16 cellular contexts compared by ENCODE assay signal in the genomic region with DNA sequence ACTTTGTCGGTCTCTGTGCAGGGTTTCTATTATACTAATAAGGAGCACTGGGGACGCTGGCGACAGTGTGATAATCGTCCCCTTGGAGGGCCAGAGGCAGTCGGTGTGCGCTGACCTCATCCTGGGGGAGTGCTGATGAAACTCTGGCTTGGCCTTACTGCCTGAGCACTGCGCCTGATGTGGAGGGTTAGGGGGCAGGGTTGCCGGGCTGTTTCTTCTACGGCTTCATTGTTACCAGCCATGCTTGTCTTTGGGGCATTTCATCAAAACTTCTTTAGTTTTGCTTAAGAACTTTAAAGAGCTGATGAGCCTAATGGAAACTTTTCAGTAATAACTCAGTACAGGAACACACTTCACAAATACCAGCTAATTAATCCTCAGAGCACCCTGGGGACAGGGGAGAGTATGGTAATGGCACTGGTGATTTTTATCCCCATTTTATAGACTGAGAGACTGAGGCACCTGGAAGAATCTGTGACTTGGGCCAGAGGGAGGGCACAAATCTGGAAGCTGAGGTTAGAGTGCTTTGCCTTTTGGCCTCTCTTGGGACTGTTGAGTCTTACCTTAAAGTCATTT.
A peak's percentile ranks its signal among the peaks of the same experiment; 100 is the strongest.
DNase-seq lines count a peak whose midpoint lies in the region; ATAC-seq, FAIRE-seq and TF ChIP-seq lines count a peak whose summit lies in the region.
"Had no signal": no experiment of that assay in that cellular context is flagged by ENCODE, and none has a peak within 500 bp of the region (broad histone marks: within the 10 kb centered on the region; RNA-seq: fewer than 3 reads in every experiment).

No MANE protein-coding gene starts in this region.

- POLR2A ChIA-PET in A549 (lab: Yijun Ruan, JAX) (no interaction called here), K562 (lab: Yijun Ruan, JAX) (interaction anchor here (0.6 to 1.3 kb wide), 7 partner anchors 13 to 567 kb away, joined by 3 to 4 read pairs (median 3); no protein-coding TSS in a partner anchor)

- H3K4me3 ChIP-seq in A549 (no peak overlapping the region), K562 (no peak overlapping the region), mesodermal cell (ENCODE audit: extremely low read depth, insufficient read depth, low read length, poor library complexity, severe bottlenecking) (no peak overlapping the region), tibial artery (no peak overlapping the region)
- H3K4me3 ChIP-seq: colonic mucosa had no signal

- no peak overlapping the region for H3K27ac Mint-ChIP-seq in T-helper 2 cell treated with Interferon-gamma antibody and Interleukin-4, amounts not matched to agents 5 μg/mL and 100 μg/mL, for 36 hours

- no peaks in the 10 kb centered on the region for H3K36me3 Mint-ChIP-seq in T-helper 2 cell treated with Interferon-gamma antibody and Interleukin-4, amounts not matched to agents 5 μg/mL and 100 μg/mL, for 36 hours (ENCODE audit: low read depth)

- no peak for TF ChIP-seq POLR2A in A549 (IDR thresholded peaks at IDR 0.05; ENCODE audit: low read length)
- no peak for TF ChIP-seq POLR2A in K562 (conservative IDR thresholded peaks at IDR 0.05)

- 87% methylated on average over 9 of the region's 9 CpGs for WGBS in A549 (ENCODE audit: missing lambda C conversion rate)
- 9% methylated on average over 9 of the region's 9 CpGs for WGBS in K562 (ENCODE audit: insufficient coverage, low coverage, missing lambda C conversion rate)
- 64 to 77% methylated on average over 3 to 5 of the region's 9 CpGs for WGBS in mesodermal cell (ENCODE audit: insufficient coverage in 2 of 2), 2 experiments

- TF ChIP-seq RAD21 in A549 (conservative IDR thresholded peaks at IDR 0.05 in 1 of 2, IDR thresholded peaks at IDR 0.05 in 1 of 2) (no peak), K562 (CRISPR knock-in tag; conservative IDR thresholded peaks at IDR 0.05 in 1 of 2, IDR thresholded peaks at IDR 0.05 in 1 of 2) (peak in 1 of 2 experiments; percentile 22; a peak in 1 of 4 replicates)

- FAIRE-seq in A549 (lab: Jason Lieb, UNC) (no peak), K562 (lab: Jason Lieb, UNC) (peak; percentile 44)
- FAIRE-seq: GM12891 had no signal

- H3K9ac ChIP-seq in K562 (ENCODE audit: insufficient read depth in 1 of 2, low read depth in 2 of 2, low read length in 2 of 2), result peak overlapping the region; percentile 60 to 82; a peak in 3 of 4 replicates

- no peak overlapping the region; the same call in 1 of the 2 replicates for H2AFZ ChIP-seq in K562 (ENCODE audit: low read depth, low read length)

- no peaks in the 10 kb centered on the region for H3K4me1 Mint-ChIP-seq in T-helper 2 cell treated with Interferon-gamma antibody and Interleukin-4, amounts not matched to agents 5 μg/mL and 100 μg/mL, for 36 hours (ENCODE audit: low read depth)

- BruUV-seq in K562 (replicated peaks; lab: Mats Ljungman, UMichigan), result no TSS peak

- H4K20me1 ChIP-seq in K562 (replicated peaks; ENCODE audit: control insufficient read depth, insufficient read depth, low read length), result peaks cover 15% of the 10 kb centered on the region; the same call in 1 of the 2 replicates

- in situ Hi-C loops in K562 (cut with MboI), result no loop called here

- peaks cover 16% of the 10 kb centered on the region for H3K79me2 ChIP-seq in K562 (ENCODE audit: control insufficient read depth, insufficient read depth, low read length)

- H3K36me3 ChIP-seq in K562 (ENCODE audit: control insufficient read depth, insufficient read depth, low read length), result no peaks in the 10 kb centered on the region
- H3K36me3 ChIP-seq in mesodermal cell (ENCODE audit: control insufficient read depth, insufficient read depth, low read length), result peaks cover 6% of the 10 kb centered on the region
- H3K36me3 ChIP-seq in tibial artery, result no peaks in the 10 kb centered on the region
- H3K36me3 ChIP-seq: colonic mucosa had no signal

- TF ChIP-seq CTCF in A549 (IDR thresholded peaks at IDR 0.05) (no peak), K562 (IDR thresholded peaks at IDR 0.05 in 2 of 3, conservative IDR thresholded peaks at IDR 0.05 in 1 of 3; ENCODE audit: insufficient read depth in 2 of 3, low read depth in 1 of 3, low read length in 3 of 3) (no peak), tibial artery (IDR thresholded peaks at IDR 0.05) (no peak)

- H3K9me3 ChIP-seq in A549 (no peaks in the 10 kb centered on the region), K562 (replicated peaks; ENCODE audit: control insufficient read depth, insufficient read depth, low read depth, low read length) (no peaks in the 10 kb centered on the region), mesodermal cell (ENCODE audit: control insufficient read depth, low read length) (no peaks in the 10 kb centered on the region), tibial artery (no peaks in the 10 kb centered on the region)
- H3K9me3 ChIP-seq: colonic mucosa had no signal

- H3K27ac ChIP-seq in A549 (no peak overlapping the region), K562 (ENCODE audit: extremely low read depth, low read depth, low read length) (peak overlapping the region; percentile 54), mesodermal cell (ENCODE audit: low read depth, low read length, severe bottlenecking) (peak overlapping the region; percentile 79), tibial artery (no peak overlapping the region)
- H3K27ac ChIP-seq: colonic mucosa had no signal

- ATAC-seq in A549 (peak in 1 of 2 experiments; percentile 19; a peak in 2 of 6 replicates), GM21529 (IDR thresholded peaks at IDR 0.05; ENCODE audit: unreplicated experiment) (peak; percentile 49), K562 (peak; percentile 99), GM21390 (IDR thresholded peaks at IDR 0.05; ENCODE audit: unreplicated experiment) (no peak)

- H3K4me3 Mint-ChIP-seq in T-helper 2 cell treated with Interferon-gamma antibody and Interleukin-4, amounts not matched to agents 5 μg/mL and 100 μg/mL, for 36 hours, result no peak overlapping the region

- no peaks in the 10 kb centered on the region for H3K27me3 Mint-ChIP-seq in T-helper 2 cell treated with Interferon-gamma antibody and Interleukin-4, amounts not matched to agents 5 μg/mL and 100 μg/mL, for 36 hours (ENCODE audit: low read depth)

- H3K4me1 ChIP-seq in A549, result no peaks in the 10 kb centered on the region
- H3K4me1 ChIP-seq in K562 (replicated peaks in 1 of 2; ENCODE audit: control insufficient read depth in 2 of 2, insufficient read depth in 2 of 2, low read length in 2 of 2), result peaks cover 17 to 27% of the 10 kb centered on the region in 2 experiments
- H3K4me1 ChIP-seq in mesodermal cell (ENCODE audit: control insufficient read depth, insufficient read depth, low read length, poor library complexity, severe bottlenecking), result peaks cover 16% of the 10 kb centered on the region
- peaks cover 0 to 6% (median 0%) of the 10 kb centered on the region in 4 donors for H3K4me1 ChIP-seq in tibial artery
- H3K4me1 ChIP-seq: colonic mucosa had no signal

- DNase-seq in A549 (ENCODE audit: low read depth in 1 of 2, low spot score in 1 of 2) (no peak), K562 (ENCODE audit: extremely low read depth in 1 of 4, low spot score in 3 of 4) (peak in 3 of 4 experiments; percentile 40 to 78 (median 61)), tibial artery (no peak), T-helper 9 cell (no peak)
- DNase-seq in T-helper 2 cell treated with Interferon-gamma antibody and Interleukin-4, amounts not matched to agents 5 μg/mL and 100 μg/mL, for 36 hours (ENCODE audit: low spot score), result no peak
- DNase-seq: activated CD4-positive, alpha-beta T cell treated with anti-CD3 and anti-CD28 coated beads for 1 hour; activated T-cell treated with anti-CD3 and anti-CD28 coated beads for 4 hours; amygdala; colonic mucosa; NCI-H524 treated with DMSO at 0.1 percent for 48 hours; nucleus accumbens; T-helper 1 cell had no signal

- H3K9me1 ChIP-seq in K562 (ENCODE audit: control insufficient read depth, insufficient read depth, low read length), result peaks cover 9% of the 10 kb centered on the region

- TF ChIP-seq EP300 in A549 (IDR thresholded peaks at IDR 0.05), result no peak
- peak; percentile 58 for TF ChIP-seq EP300 in K562 (IDR thresholded peaks at IDR 0.05; ENCODE audit: low read length)

- H3K27me3 ChIP-seq in K562 (ENCODE audit: control insufficient read depth in 2 of 2, insufficient read depth in 2 of 2, low read length in 2 of 2), result no peaks in the 10 kb centered on the region
- H3K27me3 ChIP-seq in tibial artery, result no peaks in the 10 kb centered on the region
- H3K27me3 ChIP-seq: colonic mucosa had no signal

- H3K9me3 Mint-ChIP-seq in T-helper 2 cell treated with Interferon-gamma antibody and Interleukin-4, amounts not matched to agents 5 μg/mL and 100 μg/mL, for 36 hours, result no peaks in the 10 kb centered on the region

- CTCF ChIA-PET in A549 (lab: Yijun Ruan, JAX), result interaction anchor here (0.8 to 1.7 kb wide), 2 partner anchors 49 to 311 kb away, joined by 3 to 5 read pairs; no protein-coding TSS in a partner anchor
- CTCF ChIA-PET in K562 (lab: Yijun Ruan, JAX; ENCODE audit: low intra/inter-chr PET ratio), result no interaction called here

- H3K4me2 ChIP-seq in A549 (no peak overlapping the region), K562 (ENCODE audit: insufficient read depth, low read length) (peak overlapping the region; percentile 55; the same call in 1 of the 2 replicates)

- intact Hi-C loops in K562 (cut with micrococcal nuclease), result no loop called here
- intact Hi-C loops in tibial artery (cut with DNase I; ENCODE audit: low total_unique reads), result no loop called here

TF ChIP-seq in A549, 52 proteins besides CTCF, POLR2A, EP300 and RAD21:
- TF ChIP-seq KDM1A (IDR thresholded peaks at IDR 0.05; ENCODE audit: low read depth), result 0 out of 2 replicates have a peak, but pooled peaks have one; percentile 16
- no peak for TF ChIP-seq EHF (CRISPR knock-in tag; IDR thresholded peaks at IDR 0.05)
TF ChIP-seq in A549: peak in this region for 1.

TF ChIP-seq in K562, 482 proteins besides CTCF, POLR2A, EP300 and RAD21 (continues in another document):
- TF ChIP-seq, protein P1, sequence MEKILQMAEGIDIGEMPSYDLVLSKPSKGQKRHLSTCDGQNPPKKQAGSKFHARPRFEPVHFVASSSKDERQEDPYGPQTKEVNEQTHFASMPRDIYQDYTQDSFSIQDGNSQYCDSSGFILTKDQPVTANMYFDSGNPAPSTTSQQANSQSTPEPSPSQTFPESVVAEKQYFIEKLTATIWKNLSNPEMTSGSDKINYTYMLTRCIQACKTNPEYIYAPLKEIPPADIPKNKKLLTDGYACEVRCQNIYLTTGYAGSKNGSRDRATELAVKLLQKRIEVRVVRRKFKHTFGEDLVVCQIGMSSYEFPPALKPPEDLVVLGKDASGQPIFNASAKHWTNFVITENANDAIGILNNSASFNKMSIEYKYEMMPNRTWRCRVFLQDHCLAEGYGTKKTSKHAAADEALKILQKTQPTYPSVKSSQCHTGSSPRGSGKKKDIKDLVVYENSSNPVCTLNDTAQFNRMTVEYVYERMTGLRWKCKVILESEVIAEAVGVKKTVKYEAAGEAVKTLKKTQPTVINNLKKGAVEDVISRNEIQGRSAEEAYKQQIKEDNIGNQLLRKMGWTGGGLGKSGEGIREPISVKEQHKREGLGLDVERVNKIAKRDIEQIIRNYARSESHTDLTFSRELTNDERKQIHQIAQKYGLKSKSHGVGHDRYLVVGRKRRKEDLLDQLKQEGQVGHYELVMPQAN (IDR thresholded peaks at IDR 0.05; ENCODE audit: borderline replicate concordance), result no peak

Comparison
In these comparisons a context has a peak if more than half of its experiments do, and no peak if none do; other contexts are left out.
1. DNase-seq: peak in K562 (3 of 4); none in A549 (0 of 2), T-helper 2 cell treated with Interferon-gamma antibody and Interleukin-4, amounts not matched to agents 5 μg/mL and 100 μg/mL, for 36 hours (single experiment), tibial artery (0 of 2) and T-helper 9 cell (single experiment).
2. H3K27ac ChIP-seq: peak in K562 (single experiment) and mesodermal cell (single experiment); none in A549 (0 of 2) and tibial artery (0 of 2).